Comparison of ENCODE assay signal across 30 cellular contexts in the genomic region with DNA sequence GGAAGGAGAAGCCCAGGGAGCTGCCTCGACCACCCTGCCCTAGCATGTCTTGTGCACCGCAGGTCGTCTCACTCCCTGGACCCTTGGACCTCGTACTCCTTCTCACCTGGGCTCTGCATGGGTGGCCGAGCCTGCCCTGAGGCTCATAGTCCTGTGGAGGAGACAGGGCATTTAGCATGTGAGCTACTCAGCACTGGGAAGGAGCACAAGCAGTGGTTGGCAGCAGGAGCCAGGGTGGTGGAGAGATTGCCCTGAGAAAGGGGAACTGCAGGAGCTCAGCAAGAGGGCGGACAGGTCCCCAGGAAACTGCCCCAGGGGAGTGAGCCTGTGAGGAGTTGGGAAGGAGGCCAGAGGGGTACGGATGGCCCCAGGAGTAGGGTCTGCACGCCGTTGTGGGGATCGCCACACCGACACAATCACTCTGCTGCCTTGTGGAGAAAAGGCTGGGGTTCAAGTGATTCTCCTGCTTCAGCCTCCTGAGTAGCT. TPM values are rescaled to one million over a fixed set of nuclear protein-coding genes. Genes with fewer than 3 reads are reported as not detected.
"Had no signal": no experiment of that assay in that cellular context is flagged by ENCODE, and none has a peak within 500 bp of the region (broad histone marks: within the 10 kb centered on the region; RNA-seq: fewer than 3 reads in every experiment).

No MANE protein-coding gene starts in this region.

- H3K9me3 Mint-ChIP-seq: activated T-helper 2 cell treated with anti-CD3 and anti-CD28 coated beads, Interferon-gamma antibody, Interleukin-2, Interleukin-4, amounts not matched to agents 10 μg/mL and 5 μg/mL and 100 μg/mL, durations not matched to agents 14 hours and 24 hours and 36 hours; central memory CD8-positive, alpha-beta T cell; effector memory CD8-positive, alpha-beta T cell; immature natural killer cell; nephron; WTC11 had no signal

- ATAC-seq: effector memory CD8-positive, alpha-beta T cell; left ventricle myocardium superior had no signal

- H3K4me3 ChIP-seq: adrenal gland, breast epithelium, dorsolateral prefrontal cortex, esophagus muscularis mucosa, hepatocyte, pancreas, psoas muscle, right atrium auricular region had no signal

- H3K27ac ChIP-seq: adrenal gland, breast epithelium, dorsolateral prefrontal cortex, esophagus muscularis mucosa, hepatocyte, psoas muscle, right atrium auricular region had no signal

- H3K4me2 ChIP-seq: hepatocyte had no signal

- H3K79me2 ChIP-seq: hepatocyte had no signal

- H3K36me3 ChIP-seq: breast epithelium had no signal

- H3K27ac Mint-ChIP-seq: activated naive CD8-positive, alpha-beta T cell; activated T-helper 2 cell treated with anti-CD3 and anti-CD28 coated beads, Interferon-gamma antibody, Interleukin-2, Interleukin-4, amounts not matched to agents 10 μg/mL and 5 μg/mL and 100 μg/mL, durations not matched to agents 14 hours and 24 hours and 36 hours; immature natural killer cell; nephron; WTC11 had no signal

- H3K27me3 Mint-ChIP-seq: activated naive CD8-positive, alpha-beta T cell; central memory CD8-positive, alpha-beta T cell; effector memory CD8-positive, alpha-beta T cell had no signal

- H3K4me1 Mint-ChIP-seq: central memory CD8-positive, alpha-beta T cell; immature natural killer cell; nephron had no signal

- H3K36me3 Mint-ChIP-seq: WTC11 had no signal

- H3K4me1 ChIP-seq: adrenal gland, breast epithelium, esophagus muscularis mucosa, psoas muscle, right atrium auricular region had no signal

- H3K4me3 Mint-ChIP-seq: activated naive CD8-positive, alpha-beta T cell; central memory CD8-positive, alpha-beta T cell; effector memory CD8-positive, alpha-beta T cell; immature natural killer cell; nephron; WTC11 had no signal

- DNase-seq: activated naive CD4-positive, alpha-beta T cell; activated T-cell treated with anti-CD3 and anti-CD28 coated beads, Interleukin-2, amount 50 U/mL, for 1 hour; adrenal gland; dorsolateral prefrontal cortex; effector memory CD8-positive, alpha-beta T cell; glutamatergic neuron; immature natural killer cell; left ventricle myocardium superior; midbrain; psoas muscle; stimulated activated CD4-positive, alpha-beta T cell treated with anti-CD3 and anti-CD28 coated beads, Interleukin-4, amount 100 ng/mL, for 24 hours; stimulated activated naive CD4-positive, alpha-beta T cell treated with Interleukin-2 at 50 U/mL for 16 hours had no signal

- H3K27me3 ChIP-seq: adrenal gland, breast epithelium, dorsolateral prefrontal cortex, esophagus muscularis mucosa, hepatocyte, pancreas, right atrium auricular region had no signal

RNA-seq across cellular contexts. Expression of a gene that starts 54.0 kb away (rescaled TPM):
- total RNA-seq: activated T-helper 2 cell treated with anti-CD3 and anti-CD28 coated beads, Interferon-gamma antibody, Interleukin-2, Interleukin-4, amounts not matched to agents 10 μg/mL and 5 μg/mL and 100 μg/mL, durations not matched to agents 14 hours and 24 hours and 36 hours; astrocyte; breast epithelium; frontal cortex; hepatocyte; left ventricle myocardium superior; myocyte; psoas muscle; right atrium auricular region; subcutaneous adipose tissue; T-helper 2 cell treated with Interferon-gamma antibody and Interleukin-4, amounts not matched to agents 100 ng/mL and 5 ng/mL, for 36 hours; ureter; WTC11 had no signal
- polyA plus RNA-seq: adrenal gland, mammary epithelial cell, pancreas, psoas muscle, thymus had no signal
